ENCODE assay signal across 8 cellular contexts in the genomic region with DNA sequence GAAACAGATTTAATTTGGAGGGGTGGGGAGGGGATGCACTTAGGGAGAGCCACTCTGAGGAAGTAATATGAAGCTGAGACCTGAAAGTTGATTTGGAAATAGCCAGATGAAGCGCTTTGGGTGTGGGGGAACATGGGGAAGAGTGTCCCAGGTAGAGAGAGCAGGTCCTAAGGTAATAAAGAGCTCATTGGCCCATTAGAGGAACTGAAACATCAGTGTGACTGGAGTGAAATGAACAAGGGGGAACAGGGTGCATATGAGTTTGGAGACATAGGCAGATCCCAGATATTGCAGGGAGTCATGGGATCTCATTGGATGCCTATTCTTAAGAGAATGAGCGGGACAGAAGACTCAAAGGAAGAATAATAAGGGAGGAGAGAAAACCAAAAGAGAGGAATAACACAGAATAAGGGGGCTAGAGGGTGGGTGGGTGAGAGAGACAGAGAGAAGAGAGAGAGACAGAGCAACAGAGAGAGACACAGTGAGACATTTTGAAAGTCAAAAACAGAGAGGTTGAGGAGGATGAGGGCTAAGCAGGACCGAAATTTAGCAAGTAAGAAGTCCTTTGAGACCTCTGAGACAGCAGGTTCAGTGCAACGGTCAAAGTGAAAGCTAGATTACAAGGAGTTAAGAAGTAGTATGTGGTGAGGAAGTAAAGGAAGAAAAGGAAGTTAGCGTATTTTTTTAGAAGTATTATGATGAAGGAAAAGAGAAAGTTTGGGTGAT. TPM values are rescaled to one million over a fixed set of nuclear protein-coding genes. Genes with fewer than 3 reads are reported as not detected.
DNase-seq lines count a peak whose midpoint lies in the region; ATAC-seq and TF ChIP-seq lines count a peak whose summit lies in the region.
"Not testable (repeated sequence)": the region's sequence is repeated elsewhere in the genome, so short reads cannot be mapped to it uniquely, and the experiment has no call there.

No MANE protein-coding gene starts in this region.

- H3K27me3 Mint-ChIP-seq in naive B cell = not testable (repeated sequence)

- DNase-seq in DND-41, naive B cell: not testable (repeated sequence)

- H4K20me1 ChIP-seq in DND-41 (ENCODE audit: insufficient read depth, low read length) = not testable (repeated sequence)

- H3K36me3 ChIP-seq in DND-41 (ENCODE audit: insufficient read depth, low read length) = not testable (repeated sequence)

- not testable (repeated sequence) for H3K4me1 Mint-ChIP-seq in naive B cell

- not testable (repeated sequence) for H3K4me1 ChIP-seq in DND-41 (ENCODE audit: insufficient read depth, low read length)

- H3K9ac ChIP-seq in DND-41 (ENCODE audit: low read depth, low read length) = not testable (repeated sequence)

- H3K79me2 ChIP-seq in DND-41 (ENCODE audit: insufficient read depth, low read length) = not testable (repeated sequence)

- not testable (repeated sequence) for H2AFZ ChIP-seq in DND-41 (ENCODE audit: low read depth, low read length)

- H3K9me3 ChIP-seq in DND-41 (ENCODE audit: insufficient read depth, low read length, severe bottlenecking) = not testable (repeated sequence)

- H3K4me3 ChIP-seq in DND-41 (ENCODE audit: low read depth in 1 of 2, low read length in 2 of 2) = not testable (repeated sequence)

- not testable (repeated sequence) for H3K36me3 Mint-ChIP-seq in naive B cell

- not testable (repeated sequence) for H3K27ac ChIP-seq in DND-41 (ENCODE audit: low read length)

- not testable (repeated sequence) for H3K4me2 ChIP-seq in DND-41 (ENCODE audit: insufficient read depth, low read length)

- H3K27ac Mint-ChIP-seq in naive B cell = not testable (repeated sequence)

- H3K9me3 Mint-ChIP-seq in naive B cell = not testable (repeated sequence)

- not testable (repeated sequence) for TF ChIP-seq CTCF in DND-41 (IDR thresholded peaks at IDR 0.05; ENCODE audit: borderline replicate concordance, extremely low read depth, low read length, poor library complexity, severe bottlenecking)

- not testable (repeated sequence) for H3K4me3 Mint-ChIP-seq in naive B cell

- H3K27me3 ChIP-seq in DND-41 (ENCODE audit: insufficient read depth, low read length, poor library complexity) = not testable (repeated sequence)

- ATAC-seq in DND-41 (ENCODE audit: insufficient read depth, low read depth) (peak; percentile 93), GM18907 (IDR thresholded peaks at IDR 0.05; ENCODE audit: unreplicated experiment) (peak; percentile 75), GM19468 (IDR thresholded peaks at IDR 0.05; ENCODE audit: extremely low read depth, unreplicated experiment) (peak; percentile 53), GM21825 (IDR thresholded peaks at IDR 0.05; ENCODE audit: unreplicated experiment) (peak; percentile 51), HG02973 (IDR thresholded peaks at IDR 0.05; ENCODE audit: unreplicated experiment) (peak; percentile 63), HG03342 (IDR thresholded peaks at IDR 0.05; ENCODE audit: unreplicated experiment) (peak; percentile 71), naive B cell (ENCODE audit: low read depth in 2 of 2) (peak; percentile 43 to 48)
- peak; percentile 53 to 78 for ATAC-seq in activated CD4-positive, CD25-positive, alpha-beta regulatory T cell treated with anti-CD3 and anti-CD28 coated beads, Interleukin-2, amount 50 U/mL, for 24 hours

RNA-seq across cellular contexts. Expression of a gene that starts 14.8 kb away (rescaled TPM):
- polyA plus RNA-seq in naive B cell (ENCODE audit: low read depth in 6 of 6) = 10 to 100 TPM in 1 of 6 donors, 1 to 10 TPM in 5; 5.6 to 12.2 (median 8.2) TPM
